Comparison of ENCODE assay signal across 9 cellular contexts in the genomic region with DNA sequence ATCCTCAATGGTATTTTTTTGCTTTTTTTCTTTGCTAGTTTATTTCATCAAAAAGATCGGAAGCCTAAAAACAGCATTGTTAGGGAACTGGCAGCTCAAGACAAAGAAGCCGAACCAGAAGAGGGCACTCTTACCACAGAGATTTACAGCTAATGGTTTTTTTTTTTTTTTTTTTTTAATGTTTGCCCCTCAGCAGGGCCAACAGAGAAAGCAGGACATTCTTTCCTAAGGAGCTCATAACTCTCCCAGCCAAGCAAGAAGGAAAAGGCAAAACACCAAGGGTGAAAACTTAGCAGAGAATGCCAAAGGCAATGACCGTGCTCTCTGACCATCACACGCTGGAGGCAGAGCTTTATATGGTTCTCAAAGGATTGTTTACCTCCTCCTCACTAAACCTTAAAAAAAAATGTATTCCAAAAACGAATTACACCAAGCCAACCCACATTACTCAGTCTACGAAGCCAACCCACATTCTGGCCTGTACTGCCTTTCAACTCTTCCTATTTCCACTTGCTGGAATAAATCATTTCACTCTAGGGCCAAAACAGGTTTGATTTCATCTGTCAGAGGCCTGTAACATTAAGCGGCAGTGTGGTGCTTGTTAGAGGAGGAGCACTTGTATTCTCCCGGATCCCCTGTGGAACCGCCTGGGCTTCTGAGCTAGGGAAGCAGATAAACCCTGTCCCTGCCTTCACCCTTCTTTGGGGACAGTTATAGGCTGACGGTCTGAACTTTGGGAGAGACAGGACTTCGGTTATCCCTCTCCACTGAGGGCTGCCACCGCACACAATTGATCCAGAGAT. TPM values are rescaled to one million over a fixed set of nuclear protein-coding genes. Genes with fewer than 3 reads are reported as not detected.
DNase-seq lines count a peak whose midpoint lies in the region; ATAC-seq and TF ChIP-seq lines count a peak whose summit lies in the region.
"Had no signal": no experiment of that assay in that cellular context is flagged by ENCODE, and none has a peak within 500 bp of the region (broad histone marks: within the 10 kb centered on the region; RNA-seq: fewer than 3 reads in every experiment).

No MANE protein-coding gene starts in this region.

- TF ChIP-seq CTCF in AG09319 (IDR thresholded peaks at IDR 0.05; ENCODE audit: low read depth, low read length) = peak; percentile 72
- TF ChIP-seq CTCF in GM13977 (IDR thresholded peaks at IDR 0.05; ENCODE audit: extremely low read depth, insufficient read depth, missing control alignments) = peak; percentile 59
- TF ChIP-seq CTCF in WTC11 (IDR thresholded peaks at IDR 0.05) = no peak

- H3K4me3 Mint-ChIP-seq in WTC11 = no peak overlapping the region
- H3K4me3 Mint-ChIP-seq: naive thymus-derived CD8-positive, alpha-beta T cell had no signal

- H3K36me3 Mint-ChIP-seq in WTC11 = no peaks in the 10 kb centered on the region
- H3K36me3 Mint-ChIP-seq: naive thymus-derived CD8-positive, alpha-beta T cell had no signal

- no peaks in the 10 kb centered on the region for H3K27me3 Mint-ChIP-seq in WTC11 (ENCODE audit: low read depth)

- in situ Hi-C loops in GM13977 (cut with MboI; ENCODE audit: low pct_unique_long_range_greater_than_20kb, low sequenced_read_pairs, unreplicated experiment) = loop anchor here (10.0 kb wide), 1 partner anchor 319 kb away; no protein-coding TSS in a partner anchor

- peaks cover 14% of the 10 kb centered on the region for H3K9me3 Mint-ChIP-seq in WTC11
- H3K9me3 Mint-ChIP-seq: naive thymus-derived CD8-positive, alpha-beta T cell had no signal

- POLR2A ChIA-PET in WTC11 (lab: Charles Lee) = interaction anchor here (0.5 to 1.3 kb wide), 5 partner anchors 35 to 672 kb away, joined by 3 to 6 read pairs (median 6); no protein-coding TSS in a partner anchor

- CTCF ChIA-PET in WTC11 (lab: Charles Lee) = interaction anchor here (0.5 to 3.4 kb wide), 88 partner anchors 8 to 895 kb away, joined by 3 to 64 read pairs (median 4); a partner anchor contains a TSS

- ATAC-seq in WTC11 (peak; percentile 43), HG03108 (IDR thresholded peaks at IDR 0.05; ENCODE audit: unreplicated experiment) (no peak)
- ATAC-seq: naive thymus-derived CD8-positive, alpha-beta T cell had no signal

- H3K27ac Mint-ChIP-seq in WTC11 = peak overlapping the region; percentile 8
- H3K27ac Mint-ChIP-seq: naive thymus-derived CD8-positive, alpha-beta T cell had no signal

- H3K4me1 Mint-ChIP-seq in WTC11 = peaks cover 34% of the 10 kb centered on the region

- DNase-seq in AG09319 (ENCODE audit: extremely low read depth, low read depth) (peak; percentile 92), GM13977 (ENCODE audit: low spot score) (peak; percentile 16), NCI-H2107 treated with DMSO at 0.1 percent for 48 hours (lab: John Stamatoyannopoulos, UW; ENCODE audit: unreplicated experiment) (peak; percentile 68), WTC11 (ENCODE audit: low spot score) (no peak), glomerular endothelial cell (ENCODE audit: extremely low read depth, low read depth, low spot score) (peak; percentile 73), pons (ENCODE audit: low spot score) (peak; percentile 75), cortex of kidney (lab: John Stamatoyannopoulos, UW) (no peak)

TF ChIP-seq in WTC11, 78 proteins besides CTCF, POLR2A, EP300 and RAD21:
- TF ChIP-seq GTF2I (CRISPR knock-in tag; conservative IDR thresholded peaks at IDR 0.05) (no peak), NFE2L1 (CRISPR knock-in tag; IDR thresholded peaks at IDR 0.05) (no peak), NFATC4 (CRISPR knock-in tag; IDR thresholded peaks at IDR 0.05) (no peak), PRRX2 (CRISPR knock-in tag; IDR thresholded peaks at IDR 0.05) (no peak), SMAD4 (CRISPR knock-in tag; IDR thresholded peaks at IDR 0.05) (no peak), RELA (CRISPR knock-in tag; IDR thresholded peaks at IDR 0.05; ENCODE audit: borderline replicate concordance) (no peak), ZNF396 (CRISPR knock-in tag; IDR thresholded peaks at IDR 0.05; ENCODE audit: borderline replicate concordance) (no peak), CBFB (CRISPR knock-in tag; IDR thresholded peaks at IDR 0.05; ENCODE audit: low read depth) (no peak), ETV6 (CRISPR knock-in tag; IDR thresholded peaks at IDR 0.05) (no peak), SMAD3 (CRISPR knock-in tag; IDR thresholded peaks at IDR 0.05; ENCODE audit: borderline replicate concordance) (no peak)
- TF ChIP-seq, protein P1, sequence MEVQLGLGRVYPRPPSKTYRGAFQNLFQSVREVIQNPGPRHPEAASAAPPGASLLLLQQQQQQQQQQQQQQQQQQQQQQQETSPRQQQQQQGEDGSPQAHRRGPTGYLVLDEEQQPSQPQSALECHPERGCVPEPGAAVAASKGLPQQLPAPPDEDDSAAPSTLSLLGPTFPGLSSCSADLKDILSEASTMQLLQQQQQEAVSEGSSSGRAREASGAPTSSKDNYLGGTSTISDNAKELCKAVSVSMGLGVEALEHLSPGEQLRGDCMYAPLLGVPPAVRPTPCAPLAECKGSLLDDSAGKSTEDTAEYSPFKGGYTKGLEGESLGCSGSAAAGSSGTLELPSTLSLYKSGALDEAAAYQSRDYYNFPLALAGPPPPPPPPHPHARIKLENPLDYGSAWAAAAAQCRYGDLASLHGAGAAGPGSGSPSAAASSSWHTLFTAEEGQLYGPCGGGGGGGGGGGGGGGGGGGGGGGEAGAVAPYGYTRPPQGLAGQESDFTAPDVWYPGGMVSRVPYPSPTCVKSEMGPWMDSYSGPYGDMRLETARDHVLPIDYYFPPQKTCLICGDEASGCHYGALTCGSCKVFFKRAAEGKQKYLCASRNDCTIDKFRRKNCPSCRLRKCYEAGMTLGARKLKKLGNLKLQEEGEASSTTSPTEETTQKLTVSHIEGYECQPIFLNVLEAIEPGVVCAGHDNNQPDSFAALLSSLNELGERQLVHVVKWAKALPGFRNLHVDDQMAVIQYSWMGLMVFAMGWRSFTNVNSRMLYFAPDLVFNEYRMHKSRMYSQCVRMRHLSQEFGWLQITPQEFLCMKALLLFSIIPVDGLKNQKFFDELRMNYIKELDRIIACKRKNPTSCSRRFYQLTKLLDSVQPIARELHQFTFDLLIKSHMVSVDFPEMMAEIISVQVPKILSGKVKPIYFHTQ (CRISPR knock-in tag; IDR thresholded peaks at IDR 0.05) = no peak
- TF ChIP-seq, protein P2, sequence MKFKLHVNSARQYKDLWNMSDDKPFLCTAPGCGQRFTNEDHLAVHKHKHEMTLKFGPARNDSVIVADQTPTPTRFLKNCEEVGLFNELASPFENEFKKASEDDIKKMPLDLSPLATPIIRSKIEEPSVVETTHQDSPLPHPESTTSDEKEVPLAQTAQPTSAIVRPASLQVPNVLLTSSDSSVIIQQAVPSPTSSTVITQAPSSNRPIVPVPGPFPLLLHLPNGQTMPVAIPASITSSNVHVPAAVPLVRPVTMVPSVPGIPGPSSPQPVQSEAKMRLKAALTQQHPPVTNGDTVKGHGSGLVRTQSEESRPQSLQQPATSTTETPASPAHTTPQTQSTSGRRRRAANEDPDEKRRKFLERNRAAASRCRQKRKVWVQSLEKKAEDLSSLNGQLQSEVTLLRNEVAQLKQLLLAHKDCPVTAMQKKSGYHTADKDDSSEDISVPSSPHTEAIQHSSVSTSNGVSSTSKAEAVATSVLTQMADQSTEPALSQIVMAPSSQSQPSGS (CRISPR knock-in tag; IDR thresholded peaks at IDR 0.05; ENCODE audit: borderline replicate concordance, low read depth) = no peak
- TF ChIP-seq, protein P3, sequence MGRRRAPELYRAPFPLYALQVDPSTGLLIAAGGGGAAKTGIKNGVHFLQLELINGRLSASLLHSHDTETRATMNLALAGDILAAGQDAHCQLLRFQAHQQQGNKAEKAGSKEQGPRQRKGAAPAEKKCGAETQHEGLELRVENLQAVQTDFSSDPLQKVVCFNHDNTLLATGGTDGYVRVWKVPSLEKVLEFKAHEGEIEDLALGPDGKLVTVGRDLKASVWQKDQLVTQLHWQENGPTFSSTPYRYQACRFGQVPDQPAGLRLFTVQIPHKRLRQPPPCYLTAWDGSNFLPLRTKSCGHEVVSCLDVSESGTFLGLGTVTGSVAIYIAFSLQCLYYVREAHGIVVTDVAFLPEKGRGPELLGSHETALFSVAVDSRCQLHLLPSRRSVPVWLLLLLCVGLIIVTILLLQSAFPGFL (CRISPR knock-in tag; IDR thresholded peaks at IDR 0.05; ENCODE audit: borderline replicate concordance) = no peak
- TF ChIP-seq, protein P4, sequence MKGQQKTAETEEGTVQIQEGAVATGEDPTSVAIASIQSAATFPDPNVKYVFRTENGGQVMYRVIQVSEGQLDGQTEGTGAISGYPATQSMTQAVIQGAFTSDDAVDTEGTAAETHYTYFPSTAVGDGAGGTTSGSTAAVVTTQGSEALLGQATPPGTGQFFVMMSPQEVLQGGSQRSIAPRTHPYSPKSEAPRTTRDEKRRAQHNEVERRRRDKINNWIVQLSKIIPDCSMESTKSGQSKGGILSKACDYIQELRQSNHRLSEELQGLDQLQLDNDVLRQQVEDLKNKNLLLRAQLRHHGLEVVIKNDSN (CRISPR knock-in tag; IDR thresholded peaks at IDR 0.05) = no peak
TF ChIP-seq in WTC11: peak in this region for 0.

RNA-seq across cellular contexts. Expression of a gene that starts 35.6 kb away (rescaled TPM):
- total RNA-seq in WTC11 (2021) = 34.8 to 43.1 TPM (median 41.7 TPM) in 3 replicates
- total RNA-seq in glomerular endothelial cell = 43.8 and 47.3 TPM in 2 replicates

Comparison
In these comparisons a context has a peak if more than half of its experiments do, and no peak if none do; other contexts are left out.
1. DNase-seq: peak in AG09319 (single experiment), GM13977 (single experiment), NCI-H2107 treated with DMSO at 0.1 percent for 48 hours (single experiment), glomerular endothelial cell (single experiment) and pons (single experiment); none in WTC11 (single experiment) and cortex of kidney (single experiment).